20 cellular contexts compared by ENCODE assay signal in the genomic region with DNA sequence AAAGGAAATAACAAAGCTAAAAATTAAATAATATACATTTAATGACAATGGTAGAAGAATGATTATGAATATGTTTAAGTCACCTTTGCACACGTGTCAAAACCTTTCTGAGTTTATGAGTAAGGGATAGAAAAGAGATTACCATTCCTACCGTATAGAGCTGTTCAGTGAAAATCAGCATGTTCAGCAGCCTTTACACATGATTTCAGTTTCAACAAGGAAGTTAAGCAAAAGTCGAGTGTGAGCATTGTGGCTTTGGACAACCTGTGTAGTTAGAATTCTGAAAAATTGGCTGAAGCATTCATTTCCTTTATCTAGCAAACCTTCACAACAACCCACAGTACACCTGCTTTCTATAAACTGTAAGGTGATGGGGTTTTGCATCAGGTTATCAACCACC.
DNase-seq lines count a peak whose midpoint lies in the region; ATAC-seq and FAIRE-seq lines count a peak whose summit lies in the region.
"Had no signal": no experiment of that assay in that cellular context is flagged by ENCODE, and none has a peak within 500 bp of the region (broad histone marks: within the 10 kb centered on the region; RNA-seq: fewer than 3 reads in every experiment).

No MANE protein-coding gene starts in this region.

- no peak overlapping the region for H3K4me3 Mint-ChIP-seq in stimulated activated memory B cell treated with anti-CD40 and anti-IgM and Interleukin-4, amounts not matched to agents 10 μg/mL and 1 μg/mL and 100 μg/mL, for 72 hours
- H3K4me3 Mint-ChIP-seq: CD4-positive, CD25-positive, alpha-beta regulatory T cell; stimulated activated naive CD8-positive, alpha-beta T cell treated with anti-CD3 and anti-CD28 coated beads, Interleukin-15, amount 100 ng/mL, for 72 hours had no signal

- ATAC-seq in GM21737 (IDR thresholded peaks at IDR 0.05; ENCODE audit: unreplicated experiment), result peak; percentile 89
- peak; percentile 76 for ATAC-seq in HG03469 (IDR thresholded peaks at IDR 0.05; ENCODE audit: unreplicated experiment)
- peak; percentile 47 for ATAC-seq in stimulated activated memory B cell treated with anti-CD40 and anti-IgM and Interleukin-4, amounts not matched to agents 10 μg/mL and 1 μg/mL and 100 μg/mL, for 72 hours
- ATAC-seq: HepG2; stimulated activated naive CD8-positive, alpha-beta T cell treated with anti-CD3 and anti-CD28 coated beads, Interleukin-15, amount 100 ng/mL, for 72 hours had no signal

- H3K4me1 Mint-ChIP-seq in stimulated activated memory B cell treated with anti-CD40 and anti-IgM and Interleukin-4, amounts not matched to agents 10 μg/mL and 1 μg/mL and 100 μg/mL, for 72 hours, result peaks cover 6% of the 10 kb centered on the region
- H3K4me1 Mint-ChIP-seq: CD4-positive, CD25-positive, alpha-beta regulatory T cell; stimulated activated naive CD8-positive, alpha-beta T cell treated with anti-CD3 and anti-CD28 coated beads, Interleukin-15, amount 100 ng/mL, for 72 hours had no signal

- no peak overlapping the region for H3K27ac Mint-ChIP-seq in stimulated activated memory B cell treated with anti-CD40 and anti-IgM and Interleukin-4, amounts not matched to agents 10 μg/mL and 1 μg/mL and 100 μg/mL, for 72 hours
- H3K27ac Mint-ChIP-seq: CD4-positive, CD25-positive, alpha-beta regulatory T cell; stimulated activated naive CD8-positive, alpha-beta T cell treated with anti-CD3 and anti-CD28 coated beads, Interleukin-15, amount 100 ng/mL, for 72 hours had no signal

- peaks cover 8% of the 10 kb centered on the region for H3K27me3 Mint-ChIP-seq in stimulated activated memory B cell treated with anti-CD40 and anti-IgM and Interleukin-4, amounts not matched to agents 10 μg/mL and 1 μg/mL and 100 μg/mL, for 72 hours
- H3K27me3 Mint-ChIP-seq: CD4-positive, CD25-positive, alpha-beta regulatory T cell had no signal

- H3K9me3 Mint-ChIP-seq in stimulated activated memory B cell treated with anti-CD40 and anti-IgM and Interleukin-4, amounts not matched to agents 10 μg/mL and 1 μg/mL and 100 μg/mL, for 72 hours, result no peaks in the 10 kb centered on the region
- H3K9me3 Mint-ChIP-seq: stimulated activated naive CD8-positive, alpha-beta T cell treated with anti-CD3 and anti-CD28 coated beads, Interleukin-15, amount 100 ng/mL, for 72 hours had no signal

- FAIRE-seq in GM19239 (lab: Jason Lieb, UNC), result peak; percentile 62
- FAIRE-seq: HepG2 had no signal

- no peaks in the 10 kb centered on the region for H3K36me3 Mint-ChIP-seq in stimulated activated memory B cell treated with anti-CD40 and anti-IgM and Interleukin-4, amounts not matched to agents 10 μg/mL and 1 μg/mL and 100 μg/mL, for 72 hours
- H3K36me3 Mint-ChIP-seq: CD4-positive, CD25-positive, alpha-beta regulatory T cell had no signal

- DNase-seq in GM19239 (ENCODE audit: insufficient read length, low spot score), result no peak
- no peak for DNase-seq in HK-2 (ENCODE audit: unreplicated experiment)
- DNase-seq in SKM-1 (lab: John Stamatoyannopoulos, UW; ENCODE audit: unreplicated experiment), result no peak
- no peak for DNase-seq in activated CD4-positive, CD25-positive, alpha-beta regulatory T cell treated with anti-CD3 and anti-CD28 coated beads, Interleukin-2, amount 50 U/mL, for 72 hours
- DNase-seq: activated CD4-positive, alpha-beta T cell treated with anti-CD3 and anti-CD28 coated beads, Interleukin-2, amount 50 U/mL, for 48 hours; amniotic stem cell; CD4-positive, CD25-positive, alpha-beta regulatory T cell; DND-41; GOT3; islet precursor cell; midbrain; NCI-H1105; NCI-H226; occipital lobe; stimulated activated naive CD8-positive, alpha-beta T cell treated with anti-CD3 and anti-CD28 coated beads, Interleukin-15, amount 100 ng/mL, for 72 hours; T-helper 9 cell had no signal
